Comparison of ENCODE assay signal across 1 cellular context in the genomic region with DNA sequence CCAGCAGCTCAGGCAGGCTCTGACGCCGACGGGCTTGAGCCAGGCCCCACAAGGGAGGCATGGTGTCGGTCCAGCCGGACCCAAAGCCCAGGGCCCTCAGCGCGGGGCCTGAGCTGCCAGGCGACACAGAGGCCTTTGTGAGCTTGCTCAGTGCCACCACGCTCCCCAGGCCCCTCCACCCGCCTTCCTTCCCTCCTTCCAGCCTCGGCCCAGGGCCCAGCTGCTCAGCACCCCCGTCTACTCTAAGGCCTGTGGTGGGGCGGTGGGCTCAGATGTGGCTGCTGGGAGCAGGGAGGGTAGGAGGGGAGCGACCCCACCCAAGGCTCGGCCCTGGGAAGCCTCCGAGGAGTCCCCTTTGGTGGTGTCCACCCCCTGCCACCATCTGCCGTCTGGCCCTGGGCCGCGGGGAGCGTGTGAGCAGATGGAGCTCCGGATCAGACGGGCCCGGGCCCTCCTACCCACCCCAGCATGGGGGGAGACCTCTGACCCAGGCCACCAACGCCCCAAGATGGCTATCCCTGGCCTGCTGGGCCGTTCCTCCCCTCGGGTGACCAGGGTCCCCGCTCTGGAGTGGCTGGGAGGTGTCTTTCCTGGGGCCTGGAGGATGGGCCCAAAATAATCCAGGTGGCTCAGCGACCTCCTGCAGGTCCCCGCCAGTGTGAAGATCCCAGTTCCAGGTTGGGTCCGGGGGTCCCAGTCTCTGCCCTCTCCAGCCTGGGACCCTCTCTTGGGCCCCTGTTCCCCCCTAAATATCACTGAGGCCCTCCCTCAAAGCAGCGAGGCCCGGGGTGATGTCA.
A peak's percentile ranks its signal among the peaks of the same experiment; 100 is the strongest.
TF ChIP-seq lines count a peak whose summit lies in the region.

No MANE protein-coding gene starts in this region.

TF ChIP-seq in HepG2, 621 proteins besides CTCF, POLR2A, EP300 and RAD21 (continued from another document):
- TF ChIP-seq, protein P1, sequence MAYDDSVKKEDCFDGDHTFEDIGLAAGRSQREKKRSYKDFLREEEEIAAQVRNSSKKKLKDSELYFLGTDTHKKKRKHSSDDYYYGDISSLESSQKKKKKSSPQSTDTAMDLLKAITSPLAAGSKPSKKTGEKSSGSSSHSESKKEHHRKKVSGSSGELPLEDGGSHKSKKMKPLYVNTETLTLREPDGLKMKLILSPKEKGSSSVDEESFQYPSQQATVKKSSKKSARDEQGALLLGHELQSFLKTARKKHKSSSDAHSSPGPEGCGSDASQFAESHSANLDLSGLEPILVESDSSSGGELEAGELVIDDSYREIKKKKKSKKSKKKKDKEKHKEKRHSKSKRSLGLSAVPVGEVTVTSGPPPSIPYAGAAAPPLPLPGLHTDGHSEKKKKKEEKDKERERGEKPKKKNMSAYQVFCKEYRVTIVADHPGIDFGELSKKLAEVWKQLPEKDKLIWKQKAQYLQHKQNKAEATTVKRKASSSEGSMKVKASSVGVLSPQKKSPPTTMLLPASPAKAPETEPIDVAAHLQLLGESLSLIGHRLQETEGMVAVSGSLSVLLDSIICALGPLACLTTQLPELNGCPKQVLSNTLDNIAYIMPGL (CRISPR knock-in tag; IDR thresholded peaks at IDR 0.05; ENCODE audit: borderline replicate concordance in 1 of 2, low read depth in 1 of 2): peak in 1 of 2 experiments; percentile 48; a peak in 1 of 4 replicates
- TF ChIP-seq ZNF772 (CRISPR knock-in tag; IDR thresholded peaks at IDR 0.05) (no peak), KDM2A (CRISPR knock-in tag; IDR thresholded peaks at IDR 0.05; ENCODE audit: borderline replicate concordance, low read depth) (no peak), ZNF317 (CRISPR knock-in tag; IDR thresholded peaks at IDR 0.05) (no peak), AGO2 (optimal IDR thresholded peaks at IDR 0.05; ENCODE audit: low read depth, low read length) (peak; percentile 84), TBX3 (IDR thresholded peaks at IDR 0.05; ENCODE audit: borderline replicate concordance) (no peak), HNRNPL (IDR thresholded peaks at IDR 0.05; ENCODE audit: low read depth, low read length) (peak; percentile 90), MEIS2 (CRISPR knock-in tag; IDR thresholded peaks at IDR 0.05) (0 out of 2 replicates have a peak, but pooled peaks have one; percentile 1), EEA1 (CRISPR knock-in tag; IDR thresholded peaks at IDR 0.05; ENCODE audit: borderline replicate concordance) (no peak), RBFOX2 (IDR thresholded peaks at IDR 0.05; ENCODE audit: low read depth, low read length) (peak; percentile 93), ZNF383 (CRISPR knock-in tag; IDR thresholded peaks at IDR 0.05; ENCODE audit: borderline replicate concordance) (no peak), NPAS2 (CRISPR knock-in tag; IDR thresholded peaks at IDR 0.05; ENCODE audit: borderline replicate concordance) (no peak), SALL1 (CRISPR knock-in tag; IDR thresholded peaks at IDR 0.05) (no peak), MXI1 (IDR thresholded peaks at IDR 0.05; ENCODE audit: borderline replicate concordance, low read depth, low read length) (0 out of 3 replicates have a peak, but pooled peaks have one; percentile 2), ZFX (CRISPR knock-in tag; IDR thresholded peaks at IDR 0.05; ENCODE audit: low read depth) (peak; percentile 86), NONO (IDR thresholded peaks at IDR 0.05) (no peak), NONO (CRISPR knock-in tag; conservative IDR thresholded peaks at IDR 0.05) (peak; percentile 65), ELF4 (CRISPR knock-in tag; IDR thresholded peaks at IDR 0.05; ENCODE audit: borderline replicate concordance) (no peak), HDAC1 (CRISPR knock-in tag; IDR thresholded peaks at IDR 0.05) (no peak), YEATS4 (CRISPR knock-in tag; IDR thresholded peaks at IDR 0.05; ENCODE audit: borderline replicate concordance) (0 out of 2 replicates have a peak, but pooled peaks have one; percentile 19), TAF15 (IDR thresholded peaks at IDR 0.05; ENCODE audit: low read depth, low read length, poor library complexity, severe bottlenecking) (peak; percentile 1), ZNF501 (CRISPR knock-in tag; IDR thresholded peaks at IDR 0.05) (peak; percentile 20; the same call in 1 of the 2 replicates)
- TF ChIP-seq, protein P2, sequence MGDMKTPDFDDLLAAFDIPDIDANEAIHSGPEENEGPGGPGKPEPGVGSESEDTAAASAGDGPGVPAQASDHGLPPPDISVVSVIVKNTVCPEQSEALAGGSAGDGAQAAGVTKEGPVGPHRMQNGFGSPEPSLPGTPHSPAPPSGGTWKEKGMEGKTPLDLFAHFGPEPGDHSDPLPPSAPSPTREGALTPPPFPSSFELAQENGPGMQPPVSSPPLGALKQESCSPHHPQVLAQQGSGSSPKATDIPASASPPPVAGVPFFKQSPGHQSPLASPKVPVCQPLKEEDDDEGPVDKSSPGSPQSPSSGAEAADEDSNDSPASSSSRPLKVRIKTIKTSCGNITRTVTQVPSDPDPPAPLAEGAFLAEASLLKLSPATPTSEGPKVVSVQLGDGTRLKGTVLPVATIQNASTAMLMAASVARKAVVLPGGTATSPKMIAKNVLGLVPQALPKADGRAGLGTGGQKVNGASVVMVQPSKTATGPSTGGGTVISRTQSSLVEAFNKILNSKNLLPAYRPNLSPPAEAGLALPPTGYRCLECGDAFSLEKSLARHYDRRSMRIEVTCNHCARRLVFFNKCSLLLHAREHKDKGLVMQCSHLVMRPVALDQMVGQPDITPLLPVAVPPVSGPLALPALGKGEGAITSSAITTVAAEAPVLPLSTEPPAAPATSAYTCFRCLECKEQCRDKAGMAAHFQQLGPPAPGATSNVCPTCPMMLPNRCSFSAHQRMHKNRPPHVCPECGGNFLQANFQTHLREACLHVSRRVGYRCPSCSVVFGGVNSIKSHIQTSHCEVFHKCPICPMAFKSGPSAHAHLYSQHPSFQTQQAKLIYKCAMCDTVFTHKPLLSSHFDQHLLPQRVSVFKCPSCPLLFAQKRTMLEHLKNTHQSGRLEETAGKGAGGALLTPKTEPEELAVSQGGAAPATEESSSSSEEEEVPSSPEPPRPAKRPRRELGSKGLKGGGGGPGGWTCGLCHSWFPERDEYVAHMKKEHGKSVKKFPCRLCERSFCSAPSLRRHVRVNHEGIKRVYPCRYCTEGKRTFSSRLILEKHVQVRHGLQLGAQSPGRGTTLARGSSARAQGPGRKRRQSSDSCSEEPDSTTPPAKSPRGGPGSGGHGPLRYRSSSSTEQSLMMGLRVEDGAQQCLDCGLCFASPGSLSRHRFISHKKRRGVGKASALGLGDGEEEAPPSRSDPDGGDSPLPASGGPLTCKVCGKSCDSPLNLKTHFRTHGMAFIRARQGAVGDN (CRISPR knock-in tag; IDR thresholded peaks at IDR 0.05): peak; percentile 78
- TF ChIP-seq, protein P3, sequence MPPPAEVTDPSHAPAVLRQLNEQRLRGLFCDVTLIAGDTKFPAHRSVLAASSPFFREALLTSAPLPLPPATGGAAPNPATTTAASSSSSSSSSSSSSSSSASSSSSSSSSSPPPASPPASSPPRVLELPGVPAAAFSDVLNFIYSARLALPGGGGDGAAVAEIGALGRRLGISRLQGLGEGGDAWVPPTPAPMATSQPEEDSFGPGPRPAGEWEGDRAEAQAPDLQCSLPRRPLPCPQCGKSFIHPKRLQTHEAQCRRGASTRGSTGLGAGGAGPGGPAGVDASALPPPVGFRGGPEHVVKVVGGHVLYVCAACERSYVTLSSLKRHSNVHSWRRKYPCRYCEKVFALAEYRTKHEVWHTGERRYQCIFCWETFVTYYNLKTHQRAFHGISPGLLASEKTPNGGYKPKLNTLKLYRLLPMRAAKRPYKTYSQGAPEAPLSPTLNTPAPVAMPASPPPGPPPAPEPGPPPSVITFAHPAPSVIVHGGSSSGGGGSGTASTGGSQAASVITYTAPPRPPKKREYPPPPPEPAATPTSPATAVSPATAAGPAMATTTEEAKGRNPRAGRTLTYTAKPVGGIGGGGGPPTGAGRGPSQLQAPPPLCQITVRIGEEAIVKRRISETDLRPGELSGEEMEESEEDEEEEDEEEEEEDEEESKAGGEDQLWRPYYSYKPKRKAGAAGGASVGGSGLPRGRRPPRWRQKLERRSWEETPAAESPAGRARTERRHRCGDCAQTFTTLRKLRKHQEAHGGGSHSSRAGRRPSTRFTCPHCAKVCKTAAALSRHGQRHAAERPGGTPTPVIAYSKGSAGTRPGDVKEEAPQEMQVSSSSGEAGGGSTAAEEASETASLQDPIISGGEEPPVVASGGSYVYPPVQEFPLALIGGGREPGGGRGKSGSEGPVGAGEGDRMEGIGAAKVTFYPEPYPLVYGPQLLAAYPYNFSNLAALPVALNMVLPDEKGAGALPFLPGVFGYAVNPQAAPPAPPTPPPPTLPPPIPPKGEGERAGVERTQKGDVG (CRISPR knock-in tag; IDR thresholded peaks at IDR 0.05; ENCODE audit: borderline replicate concordance): no peak
- TF ChIP-seq, protein P4, sequence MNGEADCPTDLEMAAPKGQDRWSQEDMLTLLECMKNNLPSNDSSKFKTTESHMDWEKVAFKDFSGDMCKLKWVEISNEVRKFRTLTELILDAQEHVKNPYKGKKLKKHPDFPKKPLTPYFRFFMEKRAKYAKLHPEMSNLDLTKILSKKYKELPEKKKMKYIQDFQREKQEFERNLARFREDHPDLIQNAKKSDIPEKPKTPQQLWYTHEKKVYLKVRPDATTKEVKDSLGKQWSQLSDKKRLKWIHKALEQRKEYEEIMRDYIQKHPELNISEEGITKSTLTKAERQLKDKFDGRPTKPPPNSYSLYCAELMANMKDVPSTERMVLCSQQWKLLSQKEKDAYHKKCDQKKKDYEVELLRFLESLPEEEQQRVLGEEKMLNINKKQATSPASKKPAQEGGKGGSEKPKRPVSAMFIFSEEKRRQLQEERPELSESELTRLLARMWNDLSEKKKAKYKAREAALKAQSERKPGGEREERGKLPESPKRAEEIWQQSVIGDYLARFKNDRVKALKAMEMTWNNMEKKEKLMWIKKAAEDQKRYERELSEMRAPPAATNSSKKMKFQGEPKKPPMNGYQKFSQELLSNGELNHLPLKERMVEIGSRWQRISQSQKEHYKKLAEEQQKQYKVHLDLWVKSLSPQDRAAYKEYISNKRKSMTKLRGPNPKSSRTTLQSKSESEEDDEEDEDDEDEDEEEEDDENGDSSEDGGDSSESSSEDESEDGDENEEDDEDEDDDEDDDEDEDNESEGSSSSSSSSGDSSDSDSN (CRISPR knock-in tag; IDR thresholded peaks at IDR 0.05): peak; percentile 96
- TF ChIP-seq, protein P5, sequence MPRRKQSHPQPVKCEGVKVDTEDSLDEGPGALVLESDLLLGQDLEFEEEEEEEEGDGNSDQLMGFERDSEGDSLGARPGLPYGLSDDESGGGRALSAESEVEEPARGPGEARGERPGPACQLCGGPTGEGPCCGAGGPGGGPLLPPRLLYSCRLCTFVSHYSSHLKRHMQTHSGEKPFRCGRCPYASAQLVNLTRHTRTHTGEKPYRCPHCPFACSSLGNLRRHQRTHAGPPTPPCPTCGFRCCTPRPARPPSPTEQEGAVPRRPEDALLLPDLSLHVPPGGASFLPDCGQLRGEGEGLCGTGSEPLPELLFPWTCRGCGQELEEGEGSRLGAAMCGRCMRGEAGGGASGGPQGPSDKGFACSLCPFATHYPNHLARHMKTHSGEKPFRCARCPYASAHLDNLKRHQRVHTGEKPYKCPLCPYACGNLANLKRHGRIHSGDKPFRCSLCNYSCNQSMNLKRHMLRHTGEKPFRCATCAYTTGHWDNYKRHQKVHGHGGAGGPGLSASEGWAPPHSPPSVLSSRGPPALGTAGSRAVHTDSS (CRISPR knock-in tag; conservative IDR thresholded peaks at IDR 0.05): no peak
- TF ChIP-seq, protein P6, sequence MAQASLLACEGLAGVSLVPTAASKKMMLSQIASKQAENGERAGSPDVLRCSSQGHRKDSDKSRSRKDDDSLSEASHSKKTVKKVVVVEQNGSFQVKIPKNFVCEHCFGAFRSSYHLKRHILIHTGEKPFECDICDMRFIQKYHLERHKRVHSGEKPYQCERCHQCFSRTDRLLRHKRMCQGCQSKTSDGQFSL (CRISPR knock-in tag; IDR thresholded peaks at IDR 0.05): no peak; the same call in 1 of the 2 replicates
- TF ChIP-seq, protein P7, sequence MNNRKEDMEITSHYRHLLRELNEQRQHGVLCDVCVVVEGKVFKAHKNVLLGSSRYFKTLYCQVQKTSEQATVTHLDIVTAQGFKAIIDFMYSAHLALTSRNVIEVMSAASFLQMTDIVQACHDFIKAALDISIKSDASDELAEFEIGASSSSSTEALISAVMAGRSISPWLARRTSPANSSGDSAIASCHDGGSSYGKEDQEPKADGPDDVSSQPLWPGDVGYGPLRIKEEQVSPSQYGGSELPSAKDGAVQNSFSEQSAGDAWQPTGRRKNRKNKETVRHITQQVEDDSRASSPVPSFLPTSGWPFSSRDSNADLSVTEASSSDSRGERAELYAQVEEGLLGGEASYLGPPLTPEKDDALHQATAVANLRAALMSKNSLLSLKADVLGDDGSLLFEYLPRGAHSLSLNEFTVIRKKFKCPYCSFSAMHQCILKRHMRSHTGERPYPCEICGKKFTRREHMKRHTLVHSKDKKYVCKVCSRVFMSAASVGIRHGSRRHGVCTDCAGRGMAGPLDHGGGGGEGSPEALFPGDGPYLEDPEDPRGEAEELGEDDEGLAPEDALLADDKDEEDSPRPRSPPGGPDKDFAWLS (CRISPR knock-in tag; IDR thresholded peaks at IDR 0.05; ENCODE audit: borderline replicate concordance): no peak
- TF ChIP-seq, protein P8, sequence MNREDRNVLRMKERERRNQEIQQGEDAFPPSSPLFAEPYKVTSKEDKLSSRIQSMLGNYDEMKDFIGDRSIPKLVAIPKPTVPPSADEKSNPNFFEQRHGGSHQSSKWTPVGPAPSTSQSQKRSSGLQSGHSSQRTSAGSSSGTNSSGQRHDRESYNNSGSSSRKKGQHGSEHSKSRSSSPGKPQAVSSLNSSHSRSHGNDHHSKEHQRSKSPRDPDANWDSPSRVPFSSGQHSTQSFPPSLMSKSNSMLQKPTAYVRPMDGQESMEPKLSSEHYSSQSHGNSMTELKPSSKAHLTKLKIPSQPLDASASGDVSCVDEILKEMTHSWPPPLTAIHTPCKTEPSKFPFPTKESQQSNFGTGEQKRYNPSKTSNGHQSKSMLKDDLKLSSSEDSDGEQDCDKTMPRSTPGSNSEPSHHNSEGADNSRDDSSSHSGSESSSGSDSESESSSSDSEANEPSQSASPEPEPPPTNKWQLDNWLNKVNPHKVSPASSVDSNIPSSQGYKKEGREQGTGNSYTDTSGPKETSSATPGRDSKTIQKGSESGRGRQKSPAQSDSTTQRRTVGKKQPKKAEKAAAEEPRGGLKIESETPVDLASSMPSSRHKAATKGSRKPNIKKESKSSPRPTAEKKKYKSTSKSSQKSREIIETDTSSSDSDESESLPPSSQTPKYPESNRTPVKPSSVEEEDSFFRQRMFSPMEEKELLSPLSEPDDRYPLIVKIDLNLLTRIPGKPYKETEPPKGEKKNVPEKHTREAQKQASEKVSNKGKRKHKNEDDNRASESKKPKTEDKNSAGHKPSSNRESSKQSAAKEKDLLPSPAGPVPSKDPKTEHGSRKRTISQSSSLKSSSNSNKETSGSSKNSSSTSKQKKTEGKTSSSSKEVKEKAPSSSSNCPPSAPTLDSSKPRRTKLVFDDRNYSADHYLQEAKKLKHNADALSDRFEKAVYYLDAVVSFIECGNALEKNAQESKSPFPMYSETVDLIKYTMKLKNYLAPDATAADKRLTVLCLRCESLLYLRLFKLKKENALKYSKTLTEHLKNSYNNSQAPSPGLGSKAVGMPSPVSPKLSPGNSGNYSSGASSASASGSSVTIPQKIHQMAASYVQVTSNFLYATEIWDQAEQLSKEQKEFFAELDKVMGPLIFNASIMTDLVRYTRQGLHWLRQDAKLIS (CRISPR knock-in tag; IDR thresholded peaks at IDR 0.05): no peak
- TF ChIP-seq, protein P9, sequence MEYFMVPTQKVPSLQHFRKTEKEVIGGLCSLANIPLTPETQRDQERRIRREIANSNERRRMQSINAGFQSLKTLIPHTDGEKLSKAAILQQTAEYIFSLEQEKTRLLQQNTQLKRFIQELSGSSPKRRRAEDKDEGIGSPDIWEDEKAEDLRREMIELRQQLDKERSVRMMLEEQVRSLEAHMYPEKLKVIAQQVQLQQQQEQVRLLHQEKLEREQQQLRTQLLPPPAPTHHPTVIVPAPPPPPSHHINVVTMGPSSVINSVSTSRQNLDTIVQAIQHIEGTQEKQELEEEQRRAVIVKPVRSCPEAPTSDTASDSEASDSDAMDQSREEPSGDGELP (IDR thresholded peaks at IDR 0.05; ENCODE audit: borderline replicate concordance, low read depth): peak; percentile 10; the same call in 1 of the 2 replicates
